Comparison of ENCODE assay signal across 8 cellular contexts in the genomic region with DNA sequence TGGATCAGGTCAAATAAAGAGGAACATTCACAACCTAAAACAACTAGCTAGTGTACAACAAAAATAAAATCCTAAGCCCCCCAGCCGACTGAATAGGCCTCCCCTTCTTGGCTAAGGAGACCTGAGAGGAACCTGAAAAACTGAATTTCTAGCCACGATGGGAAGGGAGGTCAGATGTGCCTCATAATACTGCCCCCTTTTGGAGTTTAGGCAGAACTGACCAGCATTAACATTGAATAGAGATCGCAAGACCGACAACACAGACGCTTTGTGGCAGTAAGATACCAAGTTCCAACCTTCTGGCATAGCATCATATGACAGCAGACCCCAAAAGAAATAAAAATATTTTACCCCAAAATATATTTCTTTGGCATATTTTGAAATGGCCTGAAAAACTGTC. TPM values are rescaled to one million over a fixed set of nuclear protein-coding genes. Genes with fewer than 3 reads are reported as not detected.
DNase-seq lines count a peak whose midpoint lies in the region; FAIRE-seq and TF ChIP-seq lines count a peak whose summit lies in the region.

No MANE protein-coding gene starts in this region.

- TF ChIP-seq RAD21 in H1 (IDR thresholded peaks at IDR 0.05 in 1 of 2, conservative IDR thresholded peaks at IDR 0.05 in 1 of 2; ENCODE audit: low read depth in 2 of 2, low read length in 2 of 2), result peak; percentile 87 to 90

- DNase-seq in AG08395 (ENCODE audit: low spot score) (peak; percentile 12), GM18507 (ENCODE audit: extremely low spot score, insufficient read length, low read depth) (no peak), NCI-H1694 treated with DMSO at 0.1 percent for 48 hours (lab: John Stamatoyannopoulos, UW) (peak; percentile 54), H1 (ENCODE audit: low read depth in 1 of 2, low spot score in 2 of 2) (no peak), stromal cell of bone marrow (ENCODE audit: low read depth) (peak; percentile 8), anterior cingulate cortex (lab: John Stamatoyannopoulos, UW) (no peak), NCI-H2171 (lab: John Stamatoyannopoulos, UW) (no peak)
- no peak for DNase-seq in activated CD4-positive, alpha-beta T cell treated with anti-CD3 and anti-CD28 coated beads, Interleukin-2, amount 50 U/mL, for 48 hours

- no peak overlapping the region for H2BK12ac ChIP-seq in H1 (ENCODE audit: low read depth, low read length)

- FAIRE-seq in GM18507 (lab: Jason Lieb, UNC) (peak; percentile 94), H1 (lab: Jason Lieb, UNC) (peak; percentile 97)

- no peak overlapping the region for H4K91ac ChIP-seq in H1 (replicated peaks; ENCODE audit: insufficient read length, low read length)

- no peaks in the 10 kb centered on the region for H3K9me3 ChIP-seq in H1 (ENCODE audit: insufficient read depth in 2 of 2, low read depth in 1 of 2, low read length in 1 of 2)

- POLR2A ChIA-PET in H1 (lab: Charles Lee; ENCODE audit: partially characterized antibody), result no interaction called here

- H3K27ac ChIP-seq in H1 (ENCODE audit: low read depth, low read length), result no peak overlapping the region

- no peak overlapping the region for H3K18ac ChIP-seq in H1 (ENCODE audit: extremely low read depth, low read length)

- H2BK5ac ChIP-seq in H1 (ENCODE audit: low read depth, low read length), result no peak overlapping the region

- H4K5ac ChIP-seq in H1 (ENCODE audit: insufficient read length, low read depth, low read length), result no peak overlapping the region

- no peaks in the 10 kb centered on the region for H3K36me3 ChIP-seq in H1 (ENCODE audit: control insufficient read depth in 2 of 4, insufficient read depth in 4 of 4, low read length in 3 of 4)

- no peak for TF ChIP-seq POLR2A in H1 (IDR thresholded peaks at IDR 0.05; ENCODE audit: control extremely low read depth in 1 of 2, low read depth in 2 of 2, low read length in 2 of 2)

- H3K4ac ChIP-seq in H1 (replicated peaks; ENCODE audit: insufficient read length, low read depth, low read length), result peak overlapping the region; percentile 49

- TF ChIP-seq EP300 in H1 (IDR thresholded peaks at IDR 0.05; ENCODE audit: borderline replicate concordance in 1 of 2, low read depth in 2 of 2, low read length in 2 of 2), result no peak

- H3K79me1 ChIP-seq in H1 (ENCODE audit: low read depth, low read length), result no peaks in the 10 kb centered on the region

- H4K20me1 ChIP-seq in H1 (replicated peaks in 1 of 2; ENCODE audit: control insufficient read depth in 1 of 2, insufficient read depth in 2 of 2, low read length in 2 of 2), result no peaks in the 10 kb centered on the region

- no peaks in the 10 kb centered on the region; a peak in 1 of 7 replicates for H3K27me3 ChIP-seq in H1 (replicated peaks in 1 of 4; ENCODE audit: control insufficient read depth in 3 of 4, extremely low read depth in 1 of 4, insufficient read depth in 3 of 4, low read length in 3 of 4)

- H3K4me2 ChIP-seq in H1 (ENCODE audit: insufficient read depth in 1 of 2, low read depth in 2 of 2, low read length in 2 of 2), result no peak overlapping the region

- TF ChIP-seq CTCF in H1 (IDR thresholded peaks at IDR 0.05; ENCODE audit: control extremely low read depth in 1 of 3, insufficient read depth in 1 of 3, low read depth in 1 of 3, low read length in 3 of 3), result peak; percentile 7 to 86 (median 84)

- no peak overlapping the region for H2BK15ac ChIP-seq in H1 (ENCODE audit: low read length)

- no peak overlapping the region for H2BK20ac ChIP-seq in H1 (ENCODE audit: low read length)

- H3K14ac ChIP-seq in H1 (ENCODE audit: insufficient read length), result no peak overlapping the region

- H3K79me2 ChIP-seq in H1 (ENCODE audit: control insufficient read depth in 1 of 2, insufficient read depth in 2 of 2, low read length in 2 of 2), result no peaks in the 10 kb centered on the region

- no peaks in the 10 kb centered on the region for H3K23me2 ChIP-seq in H1 (ENCODE audit: low read depth, low read length)

- no peak overlapping the region for H3K4me3 ChIP-seq in H1 (ENCODE audit: extremely low read depth in 1 of 4, insufficient read depth in 2 of 4, low read depth in 3 of 4, low read length in 4 of 4)

- WGBS in H1 (ENCODE audit: extremely low coverage in 1 of 2, insufficient coverage in 1 of 2, insufficient read length in 1 of 2, insufficient replicate concordance in 2 of 2, low coverage in 1 of 2, low lambda C conversion rate in 2 of 2, missing lambda C conversion rate in 1 of 2), 2 experiments, result 38% methylated on average over 5 of the region's 5 CpGs; no CpG with 5 or more reads in 1 of the 2 experiments

- no peak overlapping the region for H2BK120ac ChIP-seq in H1 (replicated peaks; ENCODE audit: low read depth, low read length)

- no peak overlapping the region for H3K23ac ChIP-seq in H1 (ENCODE audit: insufficient read length)

- CTCF ChIA-PET in H1 (lab: Charles Lee; ENCODE audit: partially characterized antibody), result interaction anchor here (0.6 to 5.3 kb wide), 22 partner anchors 11 to 235 kb away, joined by 3 to 76 read pairs (median 4); partner anchors contain the start of gene CBY2

- no peak overlapping the region for H4K8ac ChIP-seq in H1 (ENCODE audit: extremely low read depth, insufficient read depth, low read length)

- H3K4me1 ChIP-seq in H1 (replicated peaks in 1 of 4; ENCODE audit: control insufficient read depth in 3 of 4, insufficient read depth in 4 of 4, low read length in 3 of 4), result peaks cover 0 to under 1% (median 0%) of the 10 kb centered on the region in 4 experiments; a peak in 1 of 7 replicates

- no peak overlapping the region for H3K9ac ChIP-seq in H1 (replicated peaks in 1 of 4; ENCODE audit: extremely low read depth in 1 of 4, low read depth in 3 of 4, low read length in 3 of 4)

- H3K56ac ChIP-seq in H1 (replicated peaks; ENCODE audit: insufficient read length, low read depth, low read length), result no peak overlapping the region

- H2AFZ ChIP-seq in H1 (ENCODE audit: low read length), result no peak overlapping the region

- no peak overlapping the region for H2AK5ac ChIP-seq in H1 (ENCODE audit: low read depth, low read length)

TF ChIP-seq in H1, 55 proteins besides CTCF, POLR2A, EP300 and RAD21:
- TF ChIP-seq CREB1 (IDR thresholded peaks at IDR 0.05) (0 out of 2 replicates have a peak, but pooled peaks have one; percentile 15), GABPA (IDR thresholded peaks at IDR 0.05; ENCODE audit: borderline replicate concordance, insufficient read depth, low read length) (no peak)

RNA-seq across cellular contexts. Expression of gene CBY2, which starts 15.9 kb away (rescaled TPM):
- not detected in 2 replicates for total RNA-seq in H1 (2021; fragmentation: NEBNext Ultra II Directional; extraction: Animal tissue kit (Norgen Biotek cat#: 25700))
- 0.63 TPM in 1 of 2 replicates, not detected in the other for polyA plus RNA-seq in H1 (2011; rRNA removed)
- 0.18 TPM for polyA plus RNA-seq in H1 (2011; cell fraction: cytosol; rRNA removed)
- 0.40 TPM for polyA plus RNA-seq in H1 (2011; cell fraction: nucleus; rRNA removed)
- not detected in 4 replicates for polyA plus RNA-seq in H1 (2012, experiment 1 of 2)
- not detected for polyA plus RNA-seq in H1 (2012, experiment 2 of 2)
- polyA plus RNA-seq in H1 (2013, experiment 1 of 2), result 0.04 TPM
- not detected for polyA plus RNA-seq in H1 (2013, experiment 2 of 2)
- not detected in 2 replicates for polyA minus RNA-seq in H1 (2011; rRNA and poly(A)+ RNA removed)
- polyA minus RNA-seq in H1 (2011; cell fraction: cytosol; rRNA and poly(A)+ RNA removed), result not detected
- polyA minus RNA-seq in H1 (2011; cell fraction: nucleus; rRNA and poly(A)+ RNA removed), result not detected

Comparison
In these comparisons a context has a peak if more than half of its experiments do, and no peak if none do; other contexts are left out.
1. DNase-seq: peak in AG08395 (single experiment), NCI-H1694 treated with DMSO at 0.1 percent for 48 hours (single experiment) and stromal cell of bone marrow (single experiment); none in GM18507 (single experiment), H1 (0 of 2), activated CD4-positive, alpha-beta T cell treated with anti-CD3 and anti-CD28 coated beads, Interleukin-2, amount 50 U/mL, for 48 hours (0 of 2), anterior cingulate cortex (0 of 58) and NCI-H2171 (single experiment).